2 cellular contexts compared by ENCODE assay signal in genomic region chr11:10975287-10975721, GRCh38.
A peak's percentile ranks its signal among the peaks of the same experiment; 100 is the strongest.
TF ChIP-seq lines count a peak whose summit lies in the region.

No MANE protein-coding gene starts in this region.

TF ChIP-seq in SK-N-SH treated with all-trans-retinoic acid at 6 μM for 48 hours, 23 proteins besides CTCF, POLR2A, EP300 and RAD21:
- peak; percentile 68 for TF ChIP-seq ISL1 (CRISPR knock-in tag; IDR thresholded peaks at IDR 0.05)
- TF ChIP-seq ZNF8 (CRISPR knock-in tag; IDR thresholded peaks at IDR 0.05), result no peak
- TF ChIP-seq TSHZ2 (CRISPR knock-in tag; IDR thresholded peaks at IDR 0.05), result 0 out of 2 replicates have a peak, but pooled peaks have one; percentile 31
- no peak for TF ChIP-seq ESRRG (CRISPR knock-in tag; IDR thresholded peaks at IDR 0.05)
- TF ChIP-seq, protein P1, sequence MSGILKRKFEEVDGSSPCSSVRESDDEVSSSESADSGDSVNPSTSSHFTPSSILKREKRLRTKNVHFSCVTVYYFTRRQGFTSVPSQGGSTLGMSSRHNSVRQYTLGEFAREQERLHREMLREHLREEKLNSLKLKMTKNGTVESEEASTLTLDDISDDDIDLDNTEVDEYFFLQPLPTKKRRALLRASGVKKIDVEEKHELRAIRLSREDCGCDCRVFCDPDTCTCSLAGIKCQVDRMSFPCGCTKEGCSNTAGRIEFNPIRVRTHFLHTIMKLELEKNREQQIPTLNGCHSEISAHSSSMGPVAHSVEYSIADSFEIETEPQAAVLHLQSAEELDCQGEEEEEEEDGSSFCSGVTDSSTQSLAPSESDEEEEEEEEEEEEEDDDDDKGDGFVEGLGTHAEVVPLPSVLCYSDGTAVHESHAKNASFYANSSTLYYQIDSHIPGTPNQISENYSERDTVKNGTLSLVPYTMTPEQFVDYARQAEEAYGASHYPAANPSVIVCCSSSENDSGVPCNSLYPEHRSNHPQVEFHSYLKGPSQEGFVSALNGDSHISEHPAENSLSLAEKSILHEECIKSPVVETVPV (CRISPR knock-in tag; IDR thresholded peaks at IDR 0.05), result no peak
- TF ChIP-seq ZC3H10 (CRISPR knock-in tag; IDR thresholded peaks at IDR 0.05), result no peak
- TF ChIP-seq, protein P2, sequence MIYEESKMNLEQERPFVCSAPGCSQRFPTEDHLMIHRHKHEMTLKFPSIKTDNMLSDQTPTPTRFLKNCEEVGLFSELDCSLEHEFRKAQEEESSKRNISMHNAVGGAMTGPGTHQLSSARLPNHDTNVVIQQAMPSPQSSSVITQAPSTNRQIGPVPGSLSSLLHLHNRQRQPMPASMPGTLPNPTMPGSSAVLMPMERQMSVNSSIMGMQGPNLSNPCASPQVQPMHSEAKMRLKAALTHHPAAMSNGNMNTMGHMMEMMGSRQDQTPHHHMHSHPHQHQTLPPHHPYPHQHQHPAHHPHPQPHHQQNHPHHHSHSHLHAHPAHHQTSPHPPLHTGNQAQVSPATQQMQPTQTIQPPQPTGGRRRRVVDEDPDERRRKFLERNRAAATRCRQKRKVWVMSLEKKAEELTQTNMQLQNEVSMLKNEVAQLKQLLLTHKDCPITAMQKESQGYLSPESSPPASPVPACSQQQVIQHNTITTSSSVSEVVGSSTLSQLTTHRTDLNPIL (CRISPR knock-in tag; IDR thresholded peaks at IDR 0.05; ENCODE audit: low read depth), result no peak

TF ChIP-seq in SK-N-SH, 30 proteins besides CTCF, POLR2A, EP300 and RAD21:
- TF ChIP-seq POLR2AphosphoS5 (IDR thresholded peaks at IDR 0.05; ENCODE audit: low read depth, low read length) (no peak), FOSL2 (IDR thresholded peaks at IDR 0.05; ENCODE audit: borderline replicate concordance, low read depth) (no peak), MAX (IDR thresholded peaks at IDR 0.05; ENCODE audit: low read depth) (no peak), TAF1 (IDR thresholded peaks at IDR 0.05; ENCODE audit: borderline replicate concordance, low read depth, low read length) (no peak), PBX3 (IDR thresholded peaks at IDR 0.05) (no peak), SMC3 (IDR thresholded peaks at IDR 0.05; ENCODE audit: low read depth, low read length) (no peak), JUND (IDR thresholded peaks at IDR 0.05) (no peak), TCF12 (IDR thresholded peaks at IDR 0.05) (no peak)
